Comparison of ENCODE assay signal across 1 cellular context in genomic region chr7:102190777-102191176, GRCh38.
TF ChIP-seq lines count a peak whose summit lies in the region.

No MANE protein-coding gene starts in this region.

TF ChIP-seq in GM23338, 12 proteins besides CTCF, POLR2A, EP300 and RAD21 (continued from another document):
- no peak for TF ChIP-seq REST (IDR thresholded peaks at IDR 0.05; ENCODE audit: unreplicated experiment)
